Comparison of ENCODE assay signal across 15 cellular contexts in genomic region chr1:118949317-118949716, GRCh38. TPM values are rescaled to one million over a fixed set of nuclear protein-coding genes. Genes with fewer than 3 reads are reported as not detected.
A peak's percentile ranks its signal among the peaks of the same experiment; 100 is the strongest.
DNase-seq lines count a peak whose midpoint lies in the region; ATAC-seq and TF ChIP-seq lines count a peak whose summit lies in the region.
"Had no signal": no experiment of that assay in that cellular context is flagged by ENCODE, and none has a peak within 500 bp of the region (broad histone marks: within the 10 kb centered on the region; RNA-seq: fewer than 3 reads in every experiment).

No MANE protein-coding gene starts in this region.

- DNase-seq in left ventricle myocardium superior (no peak), Right ventricle myocardium superior (no peak), RPMI7951 (ENCODE audit: low read depth) (peak; percentile 28), right cardiac atrium (peak in 2 of 3 donors; percentile 33), tibial artery (peak; percentile 84), HuH-7.5 (ENCODE audit: low spot score) (no peak), NCI-H2107 treated with DMSO at 0.1 percent for 48 hours (lab: John Stamatoyannopoulos, UW; ENCODE audit: unreplicated experiment) (no peak), A673 (ENCODE audit: low spot score) (no peak)
- DNase-seq: activated CD4-positive, alpha-beta T cell treated with anti-CD3 and anti-CD28 coated beads, Interleukin-2, amount 10 ng/mL, durations not matched to agents 24 days and 14 days; activated T-cell treated with anti-CD3 and anti-CD28 coated beads, Interleukin-2, amount 50 U/mL, for 24 hours; NCI-H1930; stimulated activated naive B cell treated with anti-CD40 and anti-IgM and Interleukin-4, amounts not matched to agents 10 μg/mL and 1 μg/mL and 100 μg/mL, for 72 hours had no signal

- H3K9me3 ChIP-seq in right cardiac atrium (ENCODE audit: control insufficient read depth, low read length): no peaks in the 10 kb centered on the region
- H3K9me3 ChIP-seq in tibial artery: no peaks in the 10 kb centered on the region
- H3K9me3 ChIP-seq in A673 (ENCODE audit: low read depth, low read length, poor library complexity, severe bottlenecking): no peaks in the 10 kb centered on the region

- TF ChIP-seq CTCF in tibial artery (IDR thresholded peaks at IDR 0.05) (no peak), A673 (conservative IDR thresholded peaks at IDR 0.05; ENCODE audit: low read depth, low read length) (no peak)

- CTCF ChIA-PET in A673 (lab: Charles Lee): no interaction called here

- peak; percentile 44 for ATAC-seq in left ventricle myocardium superior
- no peak for ATAC-seq in Right ventricle myocardium superior (ENCODE audit: poor library complexity)
- peak; percentile 54 to 83 for ATAC-seq in right cardiac atrium
- ATAC-seq: stimulated activated naive B cell treated with anti-CD40 and anti-IgM and Interleukin-4, amounts not matched to agents 10 μg/mL and 1 μg/mL and 100 μg/mL, for 72 hours had no signal

- no peaks in the 10 kb centered on the region for H3K27me3 ChIP-seq in right cardiac atrium (ENCODE audit: control insufficient read depth, insufficient read depth)
- H3K27me3 ChIP-seq in tibial artery: no peaks in the 10 kb centered on the region
- no peaks in the 10 kb centered on the region for H3K27me3 ChIP-seq in A673 (replicated peaks; ENCODE audit: insufficient read depth, low read depth, low read length, poor library complexity)

- WGBS in right cardiac atrium: 64% methylated on average over 2 of the region's 2 CpGs

- no TSS peak for BruUV-seq in A673 (replicated peaks; lab: Mats Ljungman, UMichigan)

- POLR2A ChIA-PET in A673 (lab: Charles Lee; ENCODE audit: low non-redundant PET): no interaction called here

- intact Hi-C loops in left ventricle myocardium superior (cut with micrococcal nuclease): no loop called here
- intact Hi-C loops in Right ventricle myocardium superior (cut with DNase I): no loop called here
- intact Hi-C loops in right cardiac atrium (cut with DNase I): no loop called here
- intact Hi-C loops in tibial artery (cut with DNase I; ENCODE audit: low total_unique reads): no loop called here
- intact Hi-C loops in A673 (cut with micrococcal nuclease; ENCODE audit: unreplicated experiment): no loop called here

- H3K27ac ChIP-seq in right cardiac atrium (ENCODE audit: low read length): no peak overlapping the region
- no peak overlapping the region for H3K27ac ChIP-seq in tibial artery
- no peak overlapping the region for H3K27ac ChIP-seq in A673 (ENCODE audit: low read depth, low read length, poor library complexity, severe bottlenecking)
- H3K27ac ChIP-seq: coronary artery had no signal

- no peak overlapping the region for H3K4me3 ChIP-seq in right cardiac atrium (ENCODE audit: low read length)
- H3K4me3 ChIP-seq in tibial artery: no peak overlapping the region
- H3K4me3 ChIP-seq in A673 (ENCODE audit: low read depth, low read length, poor library complexity, severe bottlenecking): no peak overlapping the region
- H3K4me3 ChIP-seq: coronary artery, skin epidermis had no signal

- H3K36me3 ChIP-seq in tibial artery: no peaks in the 10 kb centered on the region
- H3K36me3 ChIP-seq in A673 (ENCODE audit: insufficient read depth, low read length, poor library complexity, severe bottlenecking): no peaks in the 10 kb centered on the region

- H3K4me1 ChIP-seq in right cardiac atrium (ENCODE audit: control insufficient read depth, insufficient read depth, low read length): peaks cover 5% of the 10 kb centered on the region
- H3K4me1 ChIP-seq in tibial artery: peaks cover 0 to 90% (median 35%) of the 10 kb centered on the region in 4 donors
- no peaks in the 10 kb centered on the region for H3K4me1 ChIP-seq in A673 (ENCODE audit: insufficient read depth, low read length, poor library complexity, severe bottlenecking)

RNA-seq across cellular contexts. Expression of gene TBX15, which starts 38.8 kb away (rescaled TPM):
- total RNA-seq in left ventricle myocardium superior (0.64 TPM), Right ventricle myocardium superior (0.43 TPM), right cardiac atrium (1 to 10 TPM; 2.0 to 4.4 (median 2.8) TPM), A673 (2021) (0.31 and 0.32 TPM in 2 replicates)
- 0.20 and 0.24 TPM in 2 replicates for total RNA-seq in RPMI7951 (2014; rRNA removed; shearing (Covaris generic))
- 1.1 TPM for polyA plus RNA-seq in right cardiac atrium
- total RNA-seq: activated CD4-positive, alpha-beta T cell treated with anti-CD3 and anti-CD28 coated beads, Interleukin-2, amount 10 ng/mL, durations not matched to agents 24 days and 14 days; T-helper 2 cell treated with Interferon-gamma antibody and Interleukin-4, amounts not matched to agents 100 ng/mL and 5 ng/mL, for 36 hours had no signal

Comparison
In these comparisons a context has a peak if more than half of its experiments do, and no peak if none do; other contexts are left out.
1. DNase-seq: peak in RPMI7951 (single experiment), right cardiac atrium (2 of 3) and tibial artery (2 of 2); none in left ventricle myocardium superior (single experiment), Right ventricle myocardium superior (single experiment), HuH-7.5 (single experiment), NCI-H2107 treated with DMSO at 0.1 percent for 48 hours (single experiment) and A673 (single experiment).